1 cellular context compared by ENCODE assay signal in genomic region chr18:2302628-2303516, GRCh38.
TF ChIP-seq lines count a peak whose summit lies in the region.

No MANE protein-coding gene starts in this region.

TF ChIP-seq in K562, 482 proteins besides CTCF, POLR2A, EP300 and RAD21 (continued from another document):
- no peak for TF ChIP-seq ZNF354B (CRISPR knock-in tag; IDR thresholded peaks at IDR 0.05)
- TF ChIP-seq FUS (optimal IDR thresholded peaks at IDR 0.05; ENCODE audit: low read depth, low read length), result no peak
- TF ChIP-seq THRA (IDR thresholded peaks at IDR 0.05), result peak; percentile 81
- TF ChIP-seq TBL1XR1 (IDR thresholded peaks at IDR 0.05; ENCODE audit: low read length in 2 of 2), result peak in 1 of 2 experiments; percentile 68; a peak in 2 of 4 replicates
- TF ChIP-seq, protein P1, sequence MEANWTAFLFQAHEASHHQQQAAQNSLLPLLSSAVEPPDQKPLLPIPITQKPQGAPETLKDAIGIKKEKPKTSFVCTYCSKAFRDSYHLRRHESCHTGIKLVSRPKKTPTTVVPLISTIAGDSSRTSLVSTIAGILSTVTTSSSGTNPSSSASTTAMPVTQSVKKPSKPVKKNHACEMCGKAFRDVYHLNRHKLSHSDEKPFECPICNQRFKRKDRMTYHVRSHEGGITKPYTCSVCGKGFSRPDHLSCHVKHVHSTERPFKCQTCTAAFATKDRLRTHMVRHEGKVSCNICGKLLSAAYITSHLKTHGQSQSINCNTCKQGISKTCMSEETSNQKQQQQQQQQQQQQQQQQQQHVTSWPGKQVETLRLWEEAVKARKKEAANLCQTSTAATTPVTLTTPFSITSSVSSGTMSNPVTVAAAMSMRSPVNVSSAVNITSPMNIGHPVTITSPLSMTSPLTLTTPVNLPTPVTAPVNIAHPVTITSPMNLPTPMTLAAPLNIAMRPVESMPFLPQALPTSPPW (CRISPR knock-in tag; IDR thresholded peaks at IDR 0.05), result peak; percentile 69
- TF ChIP-seq MTA1 (IDR thresholded peaks at IDR 0.05; ENCODE audit: borderline replicate concordance), result no peak; the same call in 1 of the 2 replicates
- no peak for TF ChIP-seq NCOA6 (IDR thresholded peaks at IDR 0.05)
- no peak for TF ChIP-seq BMI1 (IDR thresholded peaks at IDR 0.05; ENCODE audit: low read length)
- no peak for TF ChIP-seq SIN3A (IDR thresholded peaks at IDR 0.05; ENCODE audit: borderline replicate concordance in 2 of 2, control insufficient read depth in 1 of 2, low read depth in 2 of 2, low read length in 2 of 2)
- TF ChIP-seq PHF20 (IDR thresholded peaks at IDR 0.05; ENCODE audit: partially characterized antibody), result no peak
- TF ChIP-seq MCM5 (IDR thresholded peaks at IDR 0.05; ENCODE audit: low read depth), result no peak
- TF ChIP-seq ATF4 (CRISPR knock-in tag; IDR thresholded peaks at IDR 0.05), result no peak
- no peak for TF ChIP-seq FOXK1 (CRISPR knock-in tag; IDR thresholded peaks at IDR 0.05; ENCODE audit: borderline replicate concordance)
- no peak for TF ChIP-seq KLF6 (CRISPR knock-in tag; IDR thresholded peaks at IDR 0.05; ENCODE audit: borderline replicate concordance)
- no peak for TF ChIP-seq ELK3 (CRISPR knock-in tag; IDR thresholded peaks at IDR 0.05)
- TF ChIP-seq RBM34 (IDR thresholded peaks at IDR 0.05; ENCODE audit: borderline replicate concordance, insufficient read depth, low read length), result no peak
- TF ChIP-seq ETV6 (IDR thresholded peaks at IDR 0.05; ENCODE audit: borderline replicate concordance in 1 of 2, low read depth in 2 of 2, low read length in 1 of 2), result no peak
- no peak for TF ChIP-seq ETV6 (CRISPR knock-in tag; IDR thresholded peaks at IDR 0.05; ENCODE audit: borderline replicate concordance)
- peak; percentile 93 for TF ChIP-seq PRDM10 (IDR thresholded peaks at IDR 0.05; ENCODE audit: partially characterized antibody)
- peak; percentile 59; the same call in 1 of the 2 replicates for TF ChIP-seq JUN (IDR thresholded peaks at IDR 0.05; ENCODE audit: borderline replicate concordance, low read depth, low read length)
- no peak for TF ChIP-seq JUN (CRISPR knock-in tag; IDR thresholded peaks at IDR 0.05; ENCODE audit: borderline replicate concordance)
- no peak for TF ChIP-seq POLR2G (IDR thresholded peaks at IDR 0.05; ENCODE audit: low read depth, low read length)
